In genomic region chr7:150413640-150414081, GRCh38 we compare ENCODE assay signal across 1 cellular context.
TF ChIP-seq lines count a peak whose summit lies in the region.

No MANE protein-coding gene starts in this region.

TF ChIP-seq in H1, 55 proteins besides CTCF, POLR2A, EP300 and RAD21:
- no peak for TF ChIP-seq HDAC2 (IDR thresholded peaks at IDR 0.05; ENCODE audit: borderline replicate concordance in 1 of 2, low read depth in 2 of 2, low read length in 2 of 2)
- no peak for TF ChIP-seq SP1 (IDR thresholded peaks at IDR 0.05; ENCODE audit: low read depth, low read length)
- TF ChIP-seq CBX5 (IDR thresholded peaks at IDR 0.05; ENCODE audit: low read depth, low read length) = no peak
- TF ChIP-seq ATF2 (IDR thresholded peaks at IDR 0.05; ENCODE audit: low read length) = no peak
- TF ChIP-seq CBX8 (IDR thresholded peaks at IDR 0.05; ENCODE audit: borderline replicate concordance, low read depth, low read length) = no peak
- TF ChIP-seq SP4 (IDR thresholded peaks at IDR 0.05; ENCODE audit: low read length) = no peak
- no peak for TF ChIP-seq POLR2AphosphoS5 (IDR thresholded peaks at IDR 0.05; ENCODE audit: low read depth, low read length)
- TF ChIP-seq POU5F1 (IDR thresholded peaks at IDR 0.05; ENCODE audit: low read depth, low read length) = no peak
- TF ChIP-seq KDM1A (IDR thresholded peaks at IDR 0.05; ENCODE audit: borderline replicate concordance, low read length) = no peak
- no peak for TF ChIP-seq YY1 (IDR thresholded peaks at IDR 0.05; ENCODE audit: low read depth, low read length)
- no peak for TF ChIP-seq SUZ12 (IDR thresholded peaks at IDR 0.05; ENCODE audit: low read length)
- TF ChIP-seq SAP30 (IDR thresholded peaks at IDR 0.05; ENCODE audit: insufficient read depth, insufficient replicate concordance, low read length) = no peak
- TF ChIP-seq E2F6 (IDR thresholded peaks at IDR 0.05) = no peak
- TF ChIP-seq TAF7 (optimal IDR thresholded peaks at IDR 0.05; ENCODE audit: borderline replicate concordance, low read depth, low read length) = no peak
- no peak for TF ChIP-seq RNF2 (IDR thresholded peaks at IDR 0.05; ENCODE audit: borderline replicate concordance, low read depth, low read length, missing control alignments, poor library complexity, severe bottlenecking)
- no peak for TF ChIP-seq RBBP5 (IDR thresholded peaks at IDR 0.05; ENCODE audit: borderline replicate concordance, low read depth, low read length)
- no peak for TF ChIP-seq SIRT6 (IDR thresholded peaks at IDR 0.05; ENCODE audit: low read length)
- no peak for TF ChIP-seq SRF (IDR thresholded peaks at IDR 0.05; ENCODE audit: low read depth, low read length)
- no peak for TF ChIP-seq RXRA (IDR thresholded peaks at IDR 0.05; ENCODE audit: insufficient read depth, low read depth, low read length)
- TF ChIP-seq SIN3A (conservative IDR thresholded peaks at IDR 0.05 in 1 of 2, IDR thresholded peaks at IDR 0.05 in 1 of 2; ENCODE audit: low read depth in 1 of 2, low read length in 2 of 2) = no peak
